In genomic region chr17:40546497-40546896, GRCh38 we compare ENCODE assay signal across 1 cellular context.
TF ChIP-seq lines count a peak whose summit lies in the region.

No MANE protein-coding gene starts in this region.

TF ChIP-seq in HEK293, 187 proteins besides CTCF, POLR2A, EP300 and RAD21:
- TF ChIP-seq ZNF146 (tag by site-specific recombination; IDR thresholded peaks at IDR 0.05) = peak; percentile 97
TF ChIP-seq in HEK293: peak in this region for 1; not testable (repeated sequence) for 186.
